In the genomic region with DNA sequence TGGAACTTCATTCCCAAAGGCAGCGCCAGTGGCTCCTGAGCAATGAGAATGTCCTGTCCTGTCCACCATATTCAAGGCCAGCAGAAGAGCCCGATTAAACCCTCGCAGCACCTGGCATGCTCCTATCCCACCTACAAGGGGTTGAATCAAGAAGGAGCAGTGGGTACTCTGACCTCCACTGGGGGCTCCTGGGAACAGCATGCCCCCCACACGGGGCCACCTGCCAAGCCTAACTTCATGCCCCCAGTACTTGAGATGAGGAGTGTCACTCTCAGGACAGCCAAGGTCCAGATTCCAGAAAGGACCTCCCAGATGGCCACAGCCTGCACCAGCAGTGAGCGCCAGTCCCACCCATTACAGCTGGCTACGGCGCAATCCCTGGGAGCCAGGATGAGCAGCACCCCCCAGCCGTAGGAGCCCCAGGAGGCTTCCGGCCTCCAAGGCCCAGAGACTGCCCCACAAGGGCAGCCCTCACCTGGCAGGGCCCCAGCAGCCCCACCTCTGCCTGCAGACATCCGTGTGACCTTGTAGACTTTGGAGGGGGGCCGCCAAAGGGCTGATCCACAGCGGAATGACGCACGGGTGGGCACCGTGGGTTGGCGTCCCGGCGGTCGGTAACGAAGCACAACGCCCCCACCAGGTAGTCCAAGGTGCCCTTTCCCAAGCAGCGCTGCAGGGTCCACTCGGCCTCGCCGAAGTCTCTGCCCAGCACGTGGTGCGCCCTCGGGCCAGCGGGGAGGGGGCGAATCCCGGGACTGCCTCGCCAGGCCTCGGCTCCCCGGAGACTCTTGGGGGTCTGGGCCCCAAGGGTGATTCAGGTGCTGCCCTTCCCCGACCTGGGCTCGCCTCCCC, we compare ENCODE assay signal across 8 cellular contexts. TPM values are rescaled to one million over a fixed set of nuclear protein-coding genes. Genes with fewer than 3 reads are reported as not detected.
DNase-seq lines count a peak whose midpoint lies in the region; FAIRE-seq and TF ChIP-seq lines count a peak whose summit lies in the region.

No MANE protein-coding gene starts in this region.

- no peaks in the 10 kb centered on the region for H3K9me3 Mint-ChIP-seq in activated naive CD8-positive, alpha-beta T cell (ENCODE audit: low read depth)

- H3K9me3 ChIP-seq in keratinocyte (ENCODE audit: control insufficient read depth, low read depth, low read length): no peaks in the 10 kb centered on the region

- peak overlapping the region; percentile 100 for H3K27ac Mint-ChIP-seq in activated naive CD8-positive, alpha-beta T cell

- DNase-seq in NCI-H82 (lab: John Stamatoyannopoulos, UW): peak; percentile 56
- no peak for DNase-seq in NCI-H82 treated with DMSO at 0.1 percent for 48 hours (lab: John Stamatoyannopoulos, UW; ENCODE audit: unreplicated experiment)
- DNase-seq in keratinocyte (ENCODE audit: low read depth, low spot score): no peak
- DNase-seq in substantia nigra (lab: John Stamatoyannopoulos, UW): peak in 5 of 49 donors; percentile 25 to 59 (median 33)
- no peak for DNase-seq in NCI-H226
- no peak for DNase-seq in amniotic stem cell (lab: John Stamatoyannopoulos, UW)
- DNase-seq in activated CD4-positive, CD25-positive, alpha-beta regulatory T cell (lab: John Stamatoyannopoulos, UW): no peak

- no peaks in the 10 kb centered on the region for H3K27me3 ChIP-seq in keratinocyte (ENCODE audit: control insufficient read depth, extremely low read depth, insufficient read depth, low read length)

- H3K9ac ChIP-seq in keratinocyte (ENCODE audit: control insufficient read depth, extremely low read depth, insufficient read depth, low read length): peak overlapping the region; percentile 99

- dilution Hi-C loops in keratinocyte (cut with MboI; ENCODE audit: extremely low pct_ligation_motif_present, low sequenced_read_pairs): no loop called here

- H3K4me3 Mint-ChIP-seq in activated naive CD8-positive, alpha-beta T cell: peak overlapping the region; percentile 70

- peaks cover 36% of the 10 kb centered on the region for H3K79me2 ChIP-seq in keratinocyte (ENCODE audit: control insufficient read depth, insufficient read depth, low read length)

- no peaks in the 10 kb centered on the region for H3K27me3 Mint-ChIP-seq in activated naive CD8-positive, alpha-beta T cell

- H3K4me2 ChIP-seq in keratinocyte (ENCODE audit: control insufficient read depth, extremely low read depth, insufficient read depth, low read depth, low read length): peak overlapping the region; percentile 93

- TF ChIP-seq CTCF in keratinocyte (optimal IDR thresholded peaks at IDR 0.05 in 1 of 3, IDR thresholded peaks at IDR 0.05 in 1 of 3, conservative IDR thresholded peaks at IDR 0.05 in 1 of 3; ENCODE audit: extremely low read depth in 1 of 3, insufficient read depth in 2 of 3, low read length in 3 of 3): no peak

- peaks cover 3% of the 10 kb centered on the region for H3K9me1 ChIP-seq in keratinocyte (ENCODE audit: control insufficient read depth, extremely low read depth, insufficient read depth, low read length)

- no peak overlapping the region for H2AFZ ChIP-seq in keratinocyte (ENCODE audit: control insufficient read depth, low read length)

- H4K20me1 ChIP-seq in keratinocyte (ENCODE audit: control insufficient read depth, extremely low read depth, insufficient read depth, low read length): peaks cover 16% of the 10 kb centered on the region

- no peak for FAIRE-seq in keratinocyte (lab: Jason Lieb, UNC)

- H3K4me3 ChIP-seq in keratinocyte (ENCODE audit: control insufficient read depth in 2 of 3, extremely low read depth in 1 of 3, insufficient read depth in 2 of 3, low read depth in 1 of 3, low read length in 3 of 3): peak overlapping the region in 1 of 3 experiments; percentile 65

- H3K4me1 ChIP-seq in keratinocyte (ENCODE audit: control insufficient read depth, extremely low read depth, insufficient read depth, low read length): peaks cover 48% of the 10 kb centered on the region

- H3K27ac ChIP-seq in keratinocyte (ENCODE audit: control insufficient read depth, insufficient read depth, low read length) (peak overlapping the region; percentile 99), substantia nigra (ENCODE audit: low read depth, low read length, poor library complexity, severe bottlenecking) (peak overlapping the region; percentile 97)

- H3K36me3 ChIP-seq in keratinocyte (ENCODE audit: control insufficient read depth in 2 of 2, extremely low read depth in 1 of 2, insufficient read depth in 2 of 2, low read length in 2 of 2): peaks cover 14 to 34% of the 10 kb centered on the region in 2 experiments

- H3K4me1 Mint-ChIP-seq in activated naive CD8-positive, alpha-beta T cell (ENCODE audit: low read depth): peaks cover 63% of the 10 kb centered on the region

- H3K36me3 Mint-ChIP-seq in activated naive CD8-positive, alpha-beta T cell: peaks cover 10% of the 10 kb centered on the region

RNA-seq across cellular contexts. Expression of a gene that starts 1.0 kb away (rescaled TPM):
- polyA plus RNA-seq in keratinocyte: 57.8 to 71.5 TPM (median 63.0 TPM) in 3 replicates
- 4.6 TPM for polyA plus RNA-seq in keratinocyte (2011; ENCODE audit: low read depth)
- polyA plus RNA-seq in keratinocyte (2011; cell fraction: cytosol; rRNA removed): 34.9 and 50.7 TPM in 2 replicates
- polyA plus RNA-seq in keratinocyte (2011; cell fraction: nucleus; rRNA removed): 59.1 and 75.4 TPM in 2 replicates
- 32.9 and 34.3 TPM in 2 replicates for polyA plus RNA-seq in keratinocyte (2012; ENCODE audit: low replicate concordance)
- 56.7 to 87.7 TPM (median 77.3 TPM) in 3 replicates for polyA minus RNA-seq in keratinocyte
- polyA minus RNA-seq in keratinocyte (2011; cell fraction: cytosol; rRNA and poly(A)+ RNA removed): 35.3 TPM
- polyA minus RNA-seq in keratinocyte (2011; cell fraction: nucleus; rRNA and poly(A)+ RNA removed): 21.5 and 22.4 TPM in 2 replicates

RNA-seq across cellular contexts. Expression of a gene that starts 3.2 kb away (rescaled TPM):
- polyA plus RNA-seq in keratinocyte: 12.2 to 26.6 TPM (median 14.0 TPM) in 3 replicates
- polyA plus RNA-seq in keratinocyte (2011; ENCODE audit: low read depth): 17.3 TPM
- polyA plus RNA-seq in keratinocyte (2011; cell fraction: cytosol; rRNA removed): 8.8 and 11.4 TPM in 2 replicates
- 2.3 and 4.7 TPM in 2 replicates for polyA plus RNA-seq in keratinocyte (2011; cell fraction: nucleus; rRNA removed)
- 7.8 and 37.6 TPM in 2 replicates for polyA plus RNA-seq in keratinocyte (2012; ENCODE audit: low replicate concordance)
- polyA minus RNA-seq in keratinocyte: 9.5 to 21.7 TPM (median 16.4 TPM) in 3 replicates
- 4.0 TPM for polyA minus RNA-seq in keratinocyte (2011; cell fraction: cytosol; rRNA and poly(A)+ RNA removed)
- polyA minus RNA-seq in keratinocyte (2011; cell fraction: nucleus; rRNA and poly(A)+ RNA removed): 1.9 and 2.1 TPM in 2 replicates

RNA-seq across cellular contexts. Expression of a gene that starts 7.3 kb away (rescaled TPM):
- 85.7 to 111 TPM (median 86.2 TPM) in 3 replicates for polyA plus RNA-seq in keratinocyte
- polyA plus RNA-seq in keratinocyte (2011; ENCODE audit: low read depth): 21.8 TPM
- 60.4 and 130 TPM in 2 replicates for polyA plus RNA-seq in keratinocyte (2011; cell fraction: cytosol; rRNA removed)
- polyA plus RNA-seq in keratinocyte (2011; cell fraction: nucleus; rRNA removed): 100.0 and 127 TPM in 2 replicates
- polyA plus RNA-seq in keratinocyte (2012; ENCODE audit: low replicate concordance): 93.4 and 183 TPM in 2 replicates
- polyA minus RNA-seq in keratinocyte: 38.9 to 110 TPM (median 44.2 TPM) in 3 replicates
- 177 TPM for polyA minus RNA-seq in keratinocyte (2011; cell fraction: cytosol; rRNA and poly(A)+ RNA removed)
- 83.3 and 86.1 TPM in 2 replicates for polyA minus RNA-seq in keratinocyte (2011; cell fraction: nucleus; rRNA and poly(A)+ RNA removed)

RNA-seq across cellular contexts. Expression of a gene that starts 20.9 kb away (rescaled TPM):
- 98.9 to 110 TPM (median 99.1 TPM) in 3 replicates for polyA plus RNA-seq in keratinocyte
- 15.9 TPM for polyA plus RNA-seq in keratinocyte (2011; ENCODE audit: low read depth)
- 90.1 and 106 TPM in 2 replicates for polyA plus RNA-seq in keratinocyte (2011; cell fraction: cytosol; rRNA removed)
- polyA plus RNA-seq in keratinocyte (2011; cell fraction: nucleus; rRNA removed): 72.1 TPM in 2 replicates
- polyA plus RNA-seq in keratinocyte (2012; ENCODE audit: low replicate concordance): 37.4 and 53.9 TPM in 2 replicates
- 85.2 to 96.9 TPM (median 89.1 TPM) in 3 replicates for polyA minus RNA-seq in keratinocyte
- polyA minus RNA-seq in keratinocyte (2011; cell fraction: cytosol; rRNA and poly(A)+ RNA removed): 71.0 TPM
- 19.2 and 31.1 TPM in 2 replicates for polyA minus RNA-seq in keratinocyte (2011; cell fraction: nucleus; rRNA and poly(A)+ RNA removed)

RNA-seq across cellular contexts. Expression of a gene that starts 24.1 kb away (rescaled TPM):
- polyA plus RNA-seq in keratinocyte: 2.4 to 5.7 TPM (median 3.9 TPM) in 3 replicates
- 0.65 TPM for polyA plus RNA-seq in keratinocyte (2011; ENCODE audit: low read depth)
- 3.8 and 4.2 TPM in 2 replicates for polyA plus RNA-seq in keratinocyte (2011; cell fraction: cytosol; rRNA removed)
- 6.0 and 6.1 TPM in 2 replicates for polyA plus RNA-seq in keratinocyte (2011; cell fraction: nucleus; rRNA removed)
- 3.6 and 6.1 TPM in 2 replicates for polyA plus RNA-seq in keratinocyte (2012; ENCODE audit: low replicate concordance)
- polyA minus RNA-seq in keratinocyte: 1.8 to 3.0 TPM (median 2.2 TPM) in 3 replicates
- 2.1 TPM for polyA minus RNA-seq in keratinocyte (2011; cell fraction: cytosol; rRNA and poly(A)+ RNA removed)
- polyA minus RNA-seq in keratinocyte (2011; cell fraction: nucleus; rRNA and poly(A)+ RNA removed): 2.2 and 3.6 TPM in 2 replicates
